ENCODE assay signal across 16 cellular contexts in the genomic region with DNA sequence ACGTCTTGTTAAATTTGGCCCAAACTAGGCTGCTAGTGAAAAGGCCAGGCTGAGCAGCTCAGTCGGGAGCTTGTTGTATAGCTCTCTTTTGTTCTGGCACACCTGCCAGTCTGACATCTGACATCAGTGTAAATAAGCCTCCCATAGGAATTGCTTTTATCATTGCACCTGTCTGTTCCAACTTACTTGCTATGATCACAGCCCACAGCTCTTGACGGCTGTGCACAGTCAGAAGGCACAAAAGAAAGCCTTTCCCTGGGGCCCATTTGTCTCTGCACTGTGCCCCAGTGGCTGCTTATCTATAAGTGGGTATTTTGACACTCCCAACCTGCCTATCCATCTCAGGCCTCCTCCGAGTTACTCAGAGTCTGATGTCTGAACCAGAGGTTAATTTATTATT.
A peak's percentile ranks its signal among the peaks of the same experiment; 100 is the strongest.
DNase-seq lines count a peak whose midpoint lies in the region; ATAC-seq and TF ChIP-seq lines count a peak whose summit lies in the region.
"Had no signal": no experiment of that assay in that cellular context is flagged by ENCODE, and none has a peak within 500 bp of the region (broad histone marks: within the 10 kb centered on the region; RNA-seq: fewer than 3 reads in every experiment).

No MANE protein-coding gene starts in this region.

- H3K9me3 ChIP-seq in esophagus squamous epithelium, result no peaks in the 10 kb centered on the region

- no peak overlapping the region for H3K4me3 ChIP-seq in esophagus squamous epithelium

- POLR2A ChIA-PET in activated CD4-positive, alpha-beta T cell treated with anti-CD3 and anti-CD28 coated beads for 36 hours (lab: Charles Lee), result no interaction called here

- TF ChIP-seq POLR2A in esophagus squamous epithelium (IDR thresholded peaks at IDR 0.05), result no peak

- DNase-seq in DMS153 (lab: John Stamatoyannopoulos, UW), result peak; percentile 100
- peak; percentile 99 for DNase-seq in NCI-H1436 treated with DMSO at 0.1 percent for 48 hours (lab: John Stamatoyannopoulos, UW)
- peak; percentile 78 for DNase-seq in NCI-H2227 treated with DMSO at 0.1 percent for 48 hours (lab: John Stamatoyannopoulos, UW)
- DNase-seq in cerebellar cortex (ENCODE audit: low spot score), result peak; percentile 25
- DNase-seq in activated CD4-positive, alpha-beta T cell treated with anti-CD3 and anti-CD28 coated beads for 36 hours, result no peak
- no peak for DNase-seq in esophagus squamous epithelium (lab: John Stamatoyannopoulos, UW)
- DNase-seq in activated T-cell treated with anti-CD3 and anti-CD28 coated beads for 4 hours, result no peak
- DNase-seq: activated B cell treated with CpG ODN at 0.5 μM for 24 hours; activated effector memory CD4-positive, alpha-beta T cell treated with anti-CD3 and anti-CD28 coated beads, Interleukin-2, amount 50 U/mL, for 16 hours; anterior cingulate cortex; KBM-7; NCI-H446 had no signal

- H3K27ac ChIP-seq in esophagus squamous epithelium, result no peak overlapping the region
- H3K27ac ChIP-seq: epithelial cell of prostate had no signal

- WGBS in esophagus squamous epithelium, 2 donors, result 69 to 78% methylated on average over 4 of the region's 4 CpGs

- H3K27me3 Mint-ChIP-seq in activated CD4-positive, alpha-beta T cell treated with anti-CD3 and anti-CD28 coated beads for 36 hours, result no peaks in the 10 kb centered on the region

- no peak overlapping the region for H3K4me3 Mint-ChIP-seq in activated CD4-positive, alpha-beta T cell treated with anti-CD3 and anti-CD28 coated beads for 36 hours
- H3K4me3 Mint-ChIP-seq: activated B cell treated with CpG ODN at 0.5 μM for 24 hours; T-helper 1 cell treated with Interleukin-12 subunit alpha and Interleukin-12 subunit beta and Interleukin-4 antibody, amounts not matched to agents 30 μg/mL and 1 μg/mL, for 36 hours had no signal

- no peaks in the 10 kb centered on the region for H3K9me3 Mint-ChIP-seq in activated CD4-positive, alpha-beta T cell treated with anti-CD3 and anti-CD28 coated beads for 36 hours (ENCODE audit: low read depth)
- H3K9me3 Mint-ChIP-seq: T-helper 1 cell treated with Interleukin-12 subunit alpha and Interleukin-12 subunit beta and Interleukin-4 antibody, amounts not matched to agents 30 μg/mL and 1 μg/mL, for 36 hours had no signal

- CTCF ChIA-PET in activated CD4-positive, alpha-beta T cell treated with anti-CD3 and anti-CD28 coated beads for 36 hours (lab: Charles Lee), result no interaction called here

- H3K36me3 Mint-ChIP-seq in activated CD4-positive, alpha-beta T cell treated with anti-CD3 and anti-CD28 coated beads for 36 hours (ENCODE audit: low read depth), result no peaks in the 10 kb centered on the region

- intact Hi-C loops in activated CD4-positive, alpha-beta T cell treated with anti-CD3 and anti-CD28 coated beads for 36 hours (cut with DNase I, micrococcal nuclease), result no loop called here
- intact Hi-C loops in esophagus squamous epithelium (cut with DNase I), result no loop called here

- TF ChIP-seq CTCF in esophagus squamous epithelium (IDR thresholded peaks at IDR 0.05), result no peak

- no peak overlapping the region for H3K27ac Mint-ChIP-seq in activated CD4-positive, alpha-beta T cell treated with anti-CD3 and anti-CD28 coated beads for 36 hours
- H3K27ac Mint-ChIP-seq: activated B cell treated with CpG ODN at 0.5 μM for 24 hours; T-helper 1 cell treated with Interleukin-12 subunit alpha and Interleukin-12 subunit beta and Interleukin-4 antibody, amounts not matched to agents 30 μg/mL and 1 μg/mL, for 36 hours had no signal

- ATAC-seq in activated CD4-positive, alpha-beta T cell treated with anti-CD3 and anti-CD28 coated beads for 36 hours, result no peak
- ATAC-seq in GM19463 (IDR thresholded peaks at IDR 0.05; ENCODE audit: unreplicated experiment), result no peak
- ATAC-seq: Panc1 had no signal

- H3K4me1 Mint-ChIP-seq in activated CD4-positive, alpha-beta T cell treated with anti-CD3 and anti-CD28 coated beads for 36 hours, result no peaks in the 10 kb centered on the region
- H3K4me1 Mint-ChIP-seq: activated B cell treated with CpG ODN at 0.5 μM for 24 hours had no signal

- no peaks in the 10 kb centered on the region for H3K4me1 ChIP-seq in esophagus squamous epithelium

- H3K27me3 ChIP-seq in esophagus squamous epithelium, result no peaks in the 10 kb centered on the region

- H3K36me3 ChIP-seq in esophagus squamous epithelium, result no peaks in the 10 kb centered on the region

Comparison
In these comparisons a context has a peak if more than half of its experiments do, and no peak if none do; other contexts are left out.
1. DNase-seq: peak in DMS153 (single experiment), NCI-H1436 treated with DMSO at 0.1 percent for 48 hours (single experiment), NCI-H2227 treated with DMSO at 0.1 percent for 48 hours (single experiment) and cerebellar cortex (single experiment); none in activated CD4-positive, alpha-beta T cell treated with anti-CD3 and anti-CD28 coated beads for 36 hours (single experiment), esophagus squamous epithelium (single experiment) and activated T-cell treated with anti-CD3 and anti-CD28 coated beads for 4 hours (single experiment).